Comparison of ENCODE assay signal across 12 cellular contexts in genomic region chr9:105437704-105438103, GRCh38.
"Had no signal": no experiment of that assay in that cellular context is flagged by ENCODE, and none has a peak within 500 bp of the region (broad histone marks: within the 10 kb centered on the region; RNA-seq: fewer than 3 reads in every experiment).

No MANE protein-coding gene starts in this region.

- H3K9me3 Mint-ChIP-seq: activated naive CD4-positive, alpha-beta T cell treated with anti-CD3 and anti-CD28 coated beads, Interleukin-2, amount 50 U/mL, for 24 hours; natural killer cell treated with Interleukin-12 subunit alpha and Interleukin-12 subunit beta and Interleukin-15 and Interleukin-18, amount 100 ng/mL, for 72 hours; stimulated activated naive B cell treated with anti-CD40 and anti-IgM and Interleukin-4, amounts not matched to agents 10 μg/mL and 1 μg/mL and 100 μg/mL, for 72 hours had no signal

- H3K4me3 Mint-ChIP-seq: activated naive CD4-positive, alpha-beta T cell treated with anti-CD3 and anti-CD28 coated beads, Interleukin-2, amount 50 U/mL, for 24 hours; natural killer cell treated with Interleukin-12 subunit alpha and Interleukin-12 subunit beta and Interleukin-15 and Interleukin-18, amount 100 ng/mL, for 72 hours; stimulated activated naive B cell treated with anti-CD40 and anti-IgM and Interleukin-4, amounts not matched to agents 10 μg/mL and 1 μg/mL and 100 μg/mL, for 72 hours; WTC11 had no signal

- H3K36me3 ChIP-seq: brain microvascular endothelial cell, esophagus muscularis mucosa, transverse colon had no signal

- H3K36me3 Mint-ChIP-seq: natural killer cell treated with Interleukin-12 subunit alpha and Interleukin-12 subunit beta and Interleukin-15 and Interleukin-18, amount 100 ng/mL, for 72 hours; stimulated activated naive B cell treated with anti-CD40 and anti-IgM and Interleukin-4, amounts not matched to agents 10 μg/mL and 1 μg/mL and 100 μg/mL, for 72 hours; WTC11 had no signal

- H3K4me2 ChIP-seq: SK-N-SH had no signal

- H3K4me1 Mint-ChIP-seq: activated naive CD4-positive, alpha-beta T cell treated with anti-CD3 and anti-CD28 coated beads, Interleukin-2, amount 50 U/mL, for 24 hours had no signal

- H3K27me3 Mint-ChIP-seq: activated naive CD4-positive, alpha-beta T cell treated with anti-CD3 and anti-CD28 coated beads, Interleukin-2, amount 50 U/mL, for 24 hours; stimulated activated naive B cell treated with anti-CD40 and anti-IgM and Interleukin-4, amounts not matched to agents 10 μg/mL and 1 μg/mL and 100 μg/mL, for 72 hours had no signal

- H3K9me3 ChIP-seq: esophagus muscularis mucosa, SK-N-SH, transverse colon had no signal

- H3K4me3 ChIP-seq: esophagus muscularis mucosa, transverse colon had no signal

- H3K9ac ChIP-seq: SK-N-SH had no signal

- H3K27ac ChIP-seq: brain microvascular endothelial cell, esophagus muscularis mucosa, transverse colon had no signal

- DNase-seq: activated CD4-positive, alpha-beta T cell treated with anti-CD3 and anti-CD28 coated beads, Interleukin-2, amount 50 U/mL, for 1 hour; activated effector memory CD4-positive, alpha-beta T cell treated with Interleukin-2 at 50 U/mL for 16 hours; SK-N-SH; stimulated activated naive B cell treated with anti-CD40 and anti-IgM and Interleukin-4, amounts not matched to agents 10 μg/mL and 1 μg/mL and 100 μg/mL, for 72 hours; substantia nigra; T-helper 1 cell; transverse colon had no signal

- H3K27me3 ChIP-seq: brain microvascular endothelial cell, esophagus muscularis mucosa, transverse colon had no signal

- H3K27ac Mint-ChIP-seq: activated naive CD4-positive, alpha-beta T cell treated with anti-CD3 and anti-CD28 coated beads, Interleukin-2, amount 50 U/mL, for 24 hours; natural killer cell treated with Interleukin-12 subunit alpha and Interleukin-12 subunit beta and Interleukin-15 and Interleukin-18, amount 100 ng/mL, for 72 hours; stimulated activated naive B cell treated with anti-CD40 and anti-IgM and Interleukin-4, amounts not matched to agents 10 μg/mL and 1 μg/mL and 100 μg/mL, for 72 hours; WTC11 had no signal

- ATAC-seq: natural killer cell treated with Interleukin-12 subunit alpha and Interleukin-12 subunit beta and Interleukin-15 and Interleukin-18, amount 100 ng/mL, for 72 hours; stimulated activated naive B cell treated with anti-CD40 and anti-IgM and Interleukin-4, amounts not matched to agents 10 μg/mL and 1 μg/mL and 100 μg/mL, for 72 hours; WTC11 had no signal
